In the genomic region with DNA sequence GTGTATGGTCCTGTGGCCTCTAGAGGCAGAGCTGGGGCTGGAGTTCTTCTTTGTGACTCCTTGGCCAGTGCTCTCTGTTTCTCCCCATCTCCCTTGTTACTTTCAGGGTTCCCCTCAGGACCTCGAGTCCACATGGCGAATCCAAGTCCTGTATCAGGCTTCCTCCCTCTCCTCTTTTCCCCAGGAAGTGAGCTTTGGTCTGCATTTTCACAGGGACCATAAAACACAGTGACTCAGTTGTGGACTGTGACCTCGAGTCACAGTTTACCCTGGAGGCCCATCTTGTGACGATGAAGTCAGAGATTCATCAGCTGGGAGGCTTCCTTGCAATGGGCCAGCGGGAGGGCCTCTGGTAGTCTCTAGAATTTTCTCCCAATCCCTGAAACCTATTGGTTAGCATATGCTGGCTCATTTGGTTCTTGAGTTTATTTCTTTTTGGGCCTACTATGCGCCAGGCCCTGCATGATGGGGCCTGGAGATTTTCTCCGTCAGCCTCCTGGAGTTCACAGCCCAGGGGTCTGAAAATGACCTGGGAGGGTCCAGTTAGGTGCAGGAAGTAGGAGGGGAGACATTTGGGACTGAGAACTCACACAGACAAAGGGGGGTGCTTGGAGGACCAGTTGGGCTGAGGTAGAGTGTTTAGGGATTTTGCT, we compare ENCODE assay signal across 15 cellular contexts.
A peak's percentile ranks its signal among the peaks of the same experiment; 100 is the strongest.
DNase-seq lines count a peak whose midpoint lies in the region; ATAC-seq and TF ChIP-seq lines count a peak whose summit lies in the region.
"Had no signal": no experiment of that assay in that cellular context is flagged by ENCODE, and none has a peak within 500 bp of the region (broad histone marks: within the 10 kb centered on the region; RNA-seq: fewer than 3 reads in every experiment).

No MANE protein-coding gene starts in this region.

- H3K9me3 Mint-ChIP-seq in natural killer cell treated with Interleukin-12 subunit alpha and Interleukin-12 subunit beta and Interleukin-15 and Interleukin-18, amount 100 ng/mL, for 72 hours: no peaks in the 10 kb centered on the region
- H3K9me3 Mint-ChIP-seq in natural killer cell (peaks cover 2 to 3% of the 10 kb centered on the region in 2 donors), neural crest cell (no peaks in the 10 kb centered on the region), WTC11 (peaks cover 17% of the 10 kb centered on the region)

- H3K27me3 ChIP-seq in colonic mucosa (no peaks in the 10 kb centered on the region), HAP-1 (ENCODE audit: low read depth) (no peaks in the 10 kb centered on the region)
- H3K27me3 ChIP-seq: SJSA1, upper lobe of left lung had no signal

- H3K27ac ChIP-seq in colonic mucosa: peak overlapping the region; percentile 78
- H3K27ac ChIP-seq: SJSA1, upper lobe of left lung had no signal

- no peak for DNase-seq in natural killer cell treated with Interleukin-12 subunit alpha and Interleukin-12 subunit beta and Interleukin-15 and Interleukin-18, amount 100 ng/mL, for 72 hours (ENCODE audit: low spot score)
- DNase-seq in natural killer cell (no peak), colonic mucosa (peak; percentile 81), neural crest cell (ENCODE audit: low read depth, low spot score) (no peak), WTC11 (ENCODE audit: low spot score) (no peak), NCI-H226 (no peak), HAP-1 (ENCODE audit: low spot score in 2 of 2) (no peak), erythroblast (lab: John Stamatoyannopoulos, UW) (no peak)
- DNase-seq: activated effector memory CD4-positive, alpha-beta T cell treated with anti-CD3 and anti-CD28 coated beads, Interleukin-2, amount 50 U/mL, for 16 hours; COR-L47; effector memory CD4-positive, alpha-beta T cell; GF-D8; NCI-H2171; upper lobe of left lung had no signal

- H3K9me3 ChIP-seq in colonic mucosa (no peaks in the 10 kb centered on the region), HAP-1 (peaks cover 5% of the 10 kb centered on the region; the same call in 1 of the 2 replicates)

- TF ChIP-seq CTCF in natural killer cell (IDR thresholded peaks at IDR 0.05) (no peak), colonic mucosa (IDR thresholded peaks at IDR 0.05) (no peak), neural crest cell (conservative IDR thresholded peaks at IDR 0.05) (no peak), WTC11 (IDR thresholded peaks at IDR 0.05) (no peak)

- in situ Hi-C loops in HAP-1 (cut with MboI; ENCODE audit: low sequenced_read_pairs): no loop called here

- intact Hi-C loops in natural killer cell (cut with micrococcal nuclease): no loop called here
- intact Hi-C loops in colonic mucosa (cut with DNase I): no loop called here

- ATAC-seq in natural killer cell treated with Interleukin-12 subunit alpha and Interleukin-12 subunit beta and Interleukin-15 and Interleukin-18, amount 100 ng/mL, for 72 hours: no peak
- ATAC-seq in natural killer cell (no peak), WTC11 (no peak)

- peaks cover 11% of the 10 kb centered on the region for H3K36me3 Mint-ChIP-seq in natural killer cell treated with Interleukin-12 subunit alpha and Interleukin-12 subunit beta and Interleukin-15 and Interleukin-18, amount 100 ng/mL, for 72 hours
- no peaks in the 10 kb centered on the region for H3K36me3 Mint-ChIP-seq in natural killer cell
- peaks cover 19% of the 10 kb centered on the region for H3K36me3 Mint-ChIP-seq in neural crest cell (ENCODE audit: low read depth)
- peaks cover 32% of the 10 kb centered on the region for H3K36me3 Mint-ChIP-seq in WTC11

- POLR2A ChIA-PET in WTC11 (lab: Charles Lee): no interaction called here

- H3K4me3 Mint-ChIP-seq in natural killer cell treated with Interleukin-12 subunit alpha and Interleukin-12 subunit beta and Interleukin-15 and Interleukin-18, amount 100 ng/mL, for 72 hours: peak overlapping the region; percentile 34
- H3K4me3 Mint-ChIP-seq in natural killer cell: no peak overlapping the region
- H3K4me3 Mint-ChIP-seq in neural crest cell: no peak overlapping the region
- no peak overlapping the region for H3K4me3 Mint-ChIP-seq in WTC11

- H3K4me1 Mint-ChIP-seq in natural killer cell treated with Interleukin-12 subunit alpha and Interleukin-12 subunit beta and Interleukin-15 and Interleukin-18, amount 100 ng/mL, for 72 hours (ENCODE audit: low read depth in 2 of 2): peaks cover 25 to 30% of the 10 kb centered on the region in 2 donors
- H3K4me1 Mint-ChIP-seq in natural killer cell: peaks cover 21 to 24% of the 10 kb centered on the region in 2 donors
- H3K4me1 Mint-ChIP-seq in neural crest cell: peaks cover 13% of the 10 kb centered on the region
- peaks cover 4% of the 10 kb centered on the region; the same call in 1 of the 2 replicates for H3K4me1 Mint-ChIP-seq in WTC11

- H3K27ac Mint-ChIP-seq in natural killer cell treated with Interleukin-12 subunit alpha and Interleukin-12 subunit beta and Interleukin-15 and Interleukin-18, amount 100 ng/mL, for 72 hours: peak overlapping the region; percentile 77 to 85
- H3K27ac Mint-ChIP-seq in natural killer cell (peak overlapping the region in 1 of 2 donors; percentile 24), neural crest cell (ENCODE audit: unreplicated experiment) (peak overlapping the region; percentile 36), WTC11 (no peak overlapping the region)

- H3K36me3 ChIP-seq in colonic mucosa (no peaks in the 10 kb centered on the region), HAP-1 (replicated peaks) (peaks cover 20% of the 10 kb centered on the region)
- H3K36me3 ChIP-seq: SJSA1 had no signal

- H3K4me1 ChIP-seq in colonic mucosa: peaks cover 15% of the 10 kb centered on the region
- no peaks in the 10 kb centered on the region for H3K4me1 ChIP-seq in HAP-1
- H3K4me1 ChIP-seq: SJSA1, upper lobe of left lung had no signal

- TF ChIP-seq POLR2A in erythroblast (IDR thresholded peaks at IDR 0.05; ENCODE audit: low read length): no peak

- no peaks in the 10 kb centered on the region for H3K27me3 Mint-ChIP-seq in natural killer cell treated with Interleukin-12 subunit alpha and Interleukin-12 subunit beta and Interleukin-15 and Interleukin-18, amount 100 ng/mL, for 72 hours
- H3K27me3 Mint-ChIP-seq in natural killer cell (ENCODE audit: low read depth in 2 of 2) (peaks cover 2 to 12% of the 10 kb centered on the region in 2 donors), neural crest cell (ENCODE audit: low read depth) (no peaks in the 10 kb centered on the region), WTC11 (ENCODE audit: low read depth) (no peaks in the 10 kb centered on the region)

- CTCF ChIA-PET in WTC11 (lab: Charles Lee): interaction anchor here (1.4 to 2.5 kb wide), 3 partner anchors 68 to 114 kb away, joined by 3 to 16 read pairs (median 13); no protein-coding TSS in a partner anchor

- no peak overlapping the region for H3K9ac ChIP-seq in colonic mucosa (ENCODE audit: low read depth in 2 of 2, low read length in 2 of 2)

- H3K4me3 ChIP-seq in colonic mucosa (no peak overlapping the region), HAP-1 (no peak overlapping the region)
- H3K4me3 ChIP-seq: SJSA1, upper lobe of left lung had no signal

TF ChIP-seq in WTC11, 78 proteins besides CTCF, POLR2A, EP300 and RAD21:
- TF ChIP-seq ZNF317 (CRISPR knock-in tag; IDR thresholded peaks at IDR 0.05; ENCODE audit: borderline replicate concordance, low read depth) (no peak), PRRX2 (CRISPR knock-in tag; IDR thresholded peaks at IDR 0.05) (no peak), ESRRA (CRISPR knock-in tag; IDR thresholded peaks at IDR 0.05; ENCODE audit: borderline replicate concordance) (no peak)
